In the genomic region with DNA sequence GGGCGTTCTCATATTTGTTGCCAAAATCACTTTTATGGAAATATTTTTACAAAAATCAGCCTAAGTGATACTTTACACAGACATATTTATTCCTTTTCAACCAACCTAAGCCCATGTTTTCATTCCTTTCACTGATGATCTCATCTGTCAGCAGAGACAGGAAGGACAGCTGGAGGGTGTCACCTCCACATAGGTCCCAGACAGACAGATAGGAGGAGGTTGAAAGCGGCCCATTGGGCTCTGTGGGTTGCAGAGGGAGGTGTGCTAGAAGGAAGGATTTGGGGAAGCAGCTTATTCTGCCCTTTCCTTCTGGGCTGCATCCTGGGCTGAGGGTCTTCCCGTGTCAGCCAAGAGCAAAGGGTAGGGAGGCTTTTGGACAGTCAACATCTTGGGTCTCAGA, we compare ENCODE assay signal across 13 cellular contexts. TPM values are rescaled to one million over a fixed set of nuclear protein-coding genes. Genes with fewer than 3 reads are reported as not detected.
DNase-seq lines count a peak whose midpoint lies in the region; ATAC-seq and TF ChIP-seq lines count a peak whose summit lies in the region.
"Had no signal": no experiment of that assay in that cellular context is flagged by ENCODE, and none has a peak within 500 bp of the region (broad histone marks: within the 10 kb centered on the region; RNA-seq: fewer than 3 reads in every experiment).

No MANE protein-coding gene starts in this region.

- H3K27me3 Mint-ChIP-seq in T-helper 1 cell treated with Interleukin-12 subunit alpha and Interleukin-12 subunit beta and Interleukin-4 antibody, amounts not matched to agents 30 μg/mL and 1 μg/mL, for 36 hours (ENCODE audit: low read depth) = no peaks in the 10 kb centered on the region
- peaks cover 9% of the 10 kb centered on the region for H3K27me3 Mint-ChIP-seq in progenitor cell of endocrine pancreas

- H3K36me3 ChIP-seq in esophagus muscularis mucosa = no peaks in the 10 kb centered on the region
- H3K36me3 ChIP-seq: gastroesophageal sphincter, lower lobe of right lung, right atrium auricular region had no signal

- ATAC-seq in HG02884 (IDR thresholded peaks at IDR 0.05; ENCODE audit: unreplicated experiment) = no peak
- ATAC-seq: gastroesophageal sphincter, HepG2, lower lobe of right lung had no signal

- H3K4me1 ChIP-seq in esophagus muscularis mucosa = peaks cover 0 to 7% (median 2%) of the 10 kb centered on the region in 4 donors
- H3K4me1 ChIP-seq: right atrium auricular region had no signal

- intact Hi-C loops in esophagus muscularis mucosa (cut with DNase I) = no loop called here

- no peak for TF ChIP-seq POLR2A in esophagus muscularis mucosa (IDR thresholded peaks at IDR 0.05; ENCODE audit: low read depth)

- peaks cover 20% of the 10 kb centered on the region for H3K36me3 Mint-ChIP-seq in T-helper 1 cell treated with Interleukin-12 subunit alpha and Interleukin-12 subunit beta and Interleukin-4 antibody, amounts not matched to agents 30 μg/mL and 1 μg/mL, for 36 hours (ENCODE audit: low read depth)
- no peaks in the 10 kb centered on the region for H3K36me3 Mint-ChIP-seq in progenitor cell of endocrine pancreas (ENCODE audit: insufficient read depth)

- TF ChIP-seq EP300 in esophagus muscularis mucosa (IDR thresholded peaks at IDR 0.05) = no peak

- TF ChIP-seq CTCF in progenitor cell of endocrine pancreas (IDR thresholded peaks at IDR 0.05; ENCODE audit: unreplicated experiment) (no peak), esophagus muscularis mucosa (IDR thresholded peaks at IDR 0.05) (no peak)

- H3K27ac ChIP-seq in esophagus muscularis mucosa (replicated peaks in 1 of 4) = no peak overlapping the region
- H3K27ac ChIP-seq: lower lobe of right lung, right atrium auricular region had no signal

- WGBS in esophagus muscularis mucosa = 40% methylated on average over 3 of the region's 3 CpGs

- peaks cover 0 to 4% (median 0%) of the 10 kb centered on the region in 4 donors for H3K9me3 ChIP-seq in esophagus muscularis mucosa
- H3K9me3 ChIP-seq: lower lobe of right lung, right atrium auricular region had no signal

- H3K9me3 Mint-ChIP-seq in T-helper 1 cell treated with Interleukin-12 subunit alpha and Interleukin-12 subunit beta and Interleukin-4 antibody, amounts not matched to agents 30 μg/mL and 1 μg/mL, for 36 hours = peaks cover 12% of the 10 kb centered on the region
- no peaks in the 10 kb centered on the region for H3K9me3 Mint-ChIP-seq in progenitor cell of endocrine pancreas (ENCODE audit: low read depth)

- H3K27me3 ChIP-seq in esophagus muscularis mucosa = no peaks in the 10 kb centered on the region
- H3K27me3 ChIP-seq: right atrium auricular region had no signal

- H3K27ac Mint-ChIP-seq in T-helper 1 cell treated with Interleukin-12 subunit alpha and Interleukin-12 subunit beta and Interleukin-4 antibody, amounts not matched to agents 30 μg/mL and 1 μg/mL, for 36 hours = peak overlapping the region; percentile 98
- no peak overlapping the region for H3K27ac Mint-ChIP-seq in progenitor cell of endocrine pancreas

- peaks cover 81% of the 10 kb centered on the region for H3K4me1 Mint-ChIP-seq in T-helper 1 cell treated with Interleukin-12 subunit alpha and Interleukin-12 subunit beta and Interleukin-4 antibody, amounts not matched to agents 30 μg/mL and 1 μg/mL, for 36 hours (ENCODE audit: low read depth)
- peaks cover 10% of the 10 kb centered on the region for H3K4me1 Mint-ChIP-seq in progenitor cell of endocrine pancreas (ENCODE audit: low read depth)

- H3K4me3 ChIP-seq in esophagus muscularis mucosa = no peak overlapping the region
- H3K4me3 ChIP-seq: gastroesophageal sphincter, lower lobe of right lung, right atrium auricular region had no signal

- peak overlapping the region; percentile 77 for H3K4me3 Mint-ChIP-seq in T-helper 1 cell treated with Interleukin-12 subunit alpha and Interleukin-12 subunit beta and Interleukin-4 antibody, amounts not matched to agents 30 μg/mL and 1 μg/mL, for 36 hours
- no peak overlapping the region for H3K4me3 Mint-ChIP-seq in progenitor cell of endocrine pancreas (ENCODE audit: low read depth)

- DNase-seq in GM19240 (ENCODE audit: insufficient read length, low spot score) (peak; percentile 38), progenitor cell of endocrine pancreas (ENCODE audit: low spot score, unreplicated experiment) (no peak), esophagus muscularis mucosa (ENCODE audit: extremely low spot score) (no peak), HuH-7 (ENCODE audit: low spot score) (no peak)
- DNase-seq in activated naive CD4-positive, alpha-beta T cell treated with anti-CD3 and anti-CD28 coated beads, Interleukin-2, amount 50 U/mL, for 16 hours = peak; percentile 52
- peak; percentile 43 for DNase-seq in stimulated activated CD4-positive, alpha-beta T cell treated with anti-CD3 and anti-CD28 coated beads, Interleukin-2, amount 100 ng/mL, for 4 hours (ENCODE audit: low read depth)
- DNase-seq: DMS153, lower lobe of right lung had no signal

RNA-seq across cellular contexts. Expression of a gene that starts 26.0 kb away (rescaled TPM):
- total RNA-seq in progenitor cell of endocrine pancreas (63.1 and 65.3 TPM in 2 replicates), esophagus muscularis mucosa (10 to 100 TPM in 3 of 4 donors, 1 to 10 TPM in 1; 7.9 to 14.1 (median 10.6) TPM)

Comparison
In these comparisons a context has a peak if more than half of its experiments do, and no peak if none do; other contexts are left out.
1. DNase-seq: peak in GM19240 (single experiment), activated naive CD4-positive, alpha-beta T cell treated with anti-CD3 and anti-CD28 coated beads, Interleukin-2, amount 50 U/mL, for 16 hours (single experiment) and stimulated activated CD4-positive, alpha-beta T cell treated with anti-CD3 and anti-CD28 coated beads, Interleukin-2, amount 100 ng/mL, for 4 hours (single experiment); none in progenitor cell of endocrine pancreas (single experiment), esophagus muscularis mucosa (single experiment) and HuH-7 (single experiment).